In the genomic region with DNA sequence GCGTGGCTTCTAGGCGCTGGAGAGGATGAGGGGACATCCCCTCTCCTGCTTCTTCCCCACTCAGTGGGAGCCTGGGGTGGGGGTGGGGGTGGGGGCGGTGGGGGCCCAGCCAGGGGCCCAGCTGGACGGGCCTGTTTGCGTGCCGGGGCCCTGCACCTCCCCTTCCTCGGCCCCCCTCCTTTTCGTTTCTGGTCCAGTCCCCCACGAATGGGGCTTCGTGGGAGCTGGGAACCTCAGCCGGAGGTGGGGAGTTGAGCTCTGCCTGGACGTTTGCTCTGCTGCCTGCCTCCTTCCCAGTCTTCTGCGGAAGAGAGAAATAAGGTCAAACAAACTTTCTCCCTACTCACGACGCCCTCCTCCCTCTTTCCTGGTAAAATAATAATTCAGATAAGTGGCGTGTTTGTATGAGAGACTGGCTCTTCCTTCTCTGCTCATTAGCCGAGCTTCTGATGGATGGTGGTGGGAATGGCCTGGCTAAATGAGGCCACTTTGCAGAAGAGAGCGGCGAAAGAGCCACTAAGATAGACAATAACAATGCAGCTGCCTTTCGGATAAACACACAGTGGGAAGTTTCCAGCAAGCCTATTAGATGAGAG, we compare ENCODE assay signal across 8 cellular contexts. TPM values are rescaled to one million over a fixed set of nuclear protein-coding genes. Genes with fewer than 3 reads are reported as not detected.
A peak's percentile ranks its signal among the peaks of the same experiment; 100 is the strongest.
DNase-seq lines count a peak whose midpoint lies in the region; ATAC-seq and TF ChIP-seq lines count a peak whose summit lies in the region.

No MANE protein-coding gene starts in this region.

- H3K4me3 Mint-ChIP-seq in activated CD4-positive, alpha-beta T cell treated with anti-CD3 and anti-CD28 coated beads for 36 hours = peak overlapping the region; percentile 86

- peak; percentile 28 for ATAC-seq in activated CD4-positive, alpha-beta T cell treated with anti-CD3 and anti-CD28 coated beads for 36 hours
- ATAC-seq in lung (ENCODE audit: insufficient read depth, low FRiP score) (peak; percentile 31), GM18873 (IDR thresholded peaks at IDR 0.05; ENCODE audit: low FRiP score, unreplicated experiment) (no peak)

- peaks cover 20% of the 10 kb centered on the region for H3K36me3 Mint-ChIP-seq in activated CD4-positive, alpha-beta T cell treated with anti-CD3 and anti-CD28 coated beads for 36 hours (ENCODE audit: low read depth)

- H3K36me3 ChIP-seq in ectodermal cell (ENCODE audit: control insufficient read depth, insufficient read depth, low read length) (no peaks in the 10 kb centered on the region), lung (ENCODE audit: control insufficient read depth in 2 of 2, insufficient read depth in 2 of 2, low read length in 2 of 2) (no peaks in the 10 kb centered on the region)

- TF ChIP-seq CTCF in lung (IDR thresholded peaks at IDR 0.05; ENCODE audit: control extremely low read depth, extremely low read depth) = no peak

- H3K27me3 Mint-ChIP-seq in activated CD4-positive, alpha-beta T cell treated with anti-CD3 and anti-CD28 coated beads for 36 hours = no peaks in the 10 kb centered on the region

- WGBS in ectodermal cell, 2 experiments = 0 to 1% methylated on average over 15 to 16 of the region's 20 CpGs
- 6 to 20% methylated on average over 11 to 20 of the region's 20 CpGs for WGBS in lung, 2 donors

- peaks cover 14% of the 10 kb centered on the region for H3K4me1 ChIP-seq in ectodermal cell (ENCODE audit: control insufficient read depth, insufficient read depth, low read length)
- no peaks in the 10 kb centered on the region for H3K4me1 ChIP-seq in lung (ENCODE audit: control insufficient read depth in 2 of 2, insufficient read depth in 2 of 2, low read length in 2 of 2)

- H3K4me1 Mint-ChIP-seq in activated CD4-positive, alpha-beta T cell treated with anti-CD3 and anti-CD28 coated beads for 36 hours = peaks cover 32% of the 10 kb centered on the region

- peak; percentile 38 for DNase-seq in activated CD4-positive, alpha-beta T cell treated with anti-CD3 and anti-CD28 coated beads for 36 hours
- DNase-seq in activated CD4-positive, alpha-beta T cell treated with anti-CD3 and anti-CD28 coated beads, Interleukin-2, amount 50 U/mL, for 1 hour = no peak
- DNase-seq in HT1080 (ENCODE audit: low read depth) (peak; percentile 18), SW480 (ENCODE audit: low spot score) (peak; percentile 34), lung (ENCODE audit: low spot score) (no peak), superior temporal gyrus (ENCODE audit: extremely low spot score) (peak; percentile 59)

- H3K27ac ChIP-seq in ectodermal cell (ENCODE audit: insufficient read depth, low read depth, low read length, poor library complexity, severe bottlenecking) = peak overlapping the region; percentile 23
- peak overlapping the region; percentile 77 to 89 for H3K27ac ChIP-seq in lung (ENCODE audit: low read depth in 1 of 2, low read length in 1 of 2)

- H3K27me3 ChIP-seq in ectodermal cell (ENCODE audit: control insufficient read depth, insufficient read depth, low read length, poor library complexity, severe bottlenecking) (no peaks in the 10 kb centered on the region), lung (ENCODE audit: control insufficient read depth, insufficient read depth) (no peaks in the 10 kb centered on the region)

- POLR2A ChIA-PET in activated CD4-positive, alpha-beta T cell treated with anti-CD3 and anti-CD28 coated beads for 36 hours (lab: Charles Lee) = no interaction called here

- peak overlapping the region; percentile 76 for H3K4me3 ChIP-seq in ectodermal cell (ENCODE audit: insufficient read depth, low read depth, low read length)
- H3K4me3 ChIP-seq in lung = peak overlapping the region; percentile 94

- peak overlapping the region; percentile 91 for H3K27ac Mint-ChIP-seq in activated CD4-positive, alpha-beta T cell treated with anti-CD3 and anti-CD28 coated beads for 36 hours

- CTCF ChIA-PET in activated CD4-positive, alpha-beta T cell treated with anti-CD3 and anti-CD28 coated beads for 36 hours (lab: Charles Lee) = interaction anchor here (0.8 kb wide), 1 partner anchor 10 kb away, joined by 3 read pairs; no protein-coding TSS in a partner anchor

- no peaks in the 10 kb centered on the region for H3K9me3 Mint-ChIP-seq in activated CD4-positive, alpha-beta T cell treated with anti-CD3 and anti-CD28 coated beads for 36 hours (ENCODE audit: low read depth)

- intact Hi-C loops in activated CD4-positive, alpha-beta T cell treated with anti-CD3 and anti-CD28 coated beads for 36 hours (cut with DNase I, micrococcal nuclease) = loop anchor here (2.0 to 5.0 kb wide), 4 partner anchors 47 to 206 kb away; no protein-coding TSS in a partner anchor

- H3K9me3 ChIP-seq in ectodermal cell (ENCODE audit: control insufficient read depth, low read length) = no peaks in the 10 kb centered on the region
- H3K9me3 ChIP-seq in lung (ENCODE audit: control insufficient read depth in 2 of 2, insufficient read depth in 1 of 2, low read length in 1 of 2) = no peaks in the 10 kb centered on the region

RNA-seq across cellular contexts. Expression of gene MTA3, which starts 0.8 kb away (rescaled TPM):
- 10 to 100 TPM; 45.0 to 58.6 TPM for total RNA-seq in activated CD4-positive, alpha-beta T cell treated with anti-CD3 and anti-CD28 coated beads for 36 hours
- 14.0 and 24.0 TPM in 2 replicates for total RNA-seq in HT1080 (2014; rRNA removed; shearing (Covaris generic))
- 27.6 and 28.3 TPM in 2 replicates for polyA plus RNA-seq in HT1080 (2015; cell fraction: cytosol; rRNA removed)
- polyA plus RNA-seq in HT1080 (2015; cell fraction: nucleus; rRNA removed) = 26.7 and 27.7 TPM in 2 replicates
- polyA plus RNA-seq in ectodermal cell (2013, experiment 1 of 4) = 99.7 TPM
- polyA plus RNA-seq in ectodermal cell (2013, experiment 2 of 4) = 112 TPM
- polyA plus RNA-seq in ectodermal cell (2013, experiment 3 of 4) = 76.0 TPM
- polyA plus RNA-seq in ectodermal cell (2013, experiment 4 of 4) = 91.8 TPM
- 10 to 100 TPM; 22.3 to 65.8 TPM for total RNA-seq in lung
- polyA plus RNA-seq in lung = 10 to 100 TPM in 1 of 2 donors, 1 to 10 TPM in 1; 9.2 to 26.6 TPM

Comparison
In these comparisons a context has a peak if more than half of its experiments do, and no peak if none do; other contexts are left out.
1. DNase-seq: peak in activated CD4-positive, alpha-beta T cell treated with anti-CD3 and anti-CD28 coated beads for 36 hours (single experiment), HT1080 (single experiment), SW480 (single experiment) and superior temporal gyrus (single experiment); none in activated CD4-positive, alpha-beta T cell treated with anti-CD3 and anti-CD28 coated beads, Interleukin-2, amount 50 U/mL, for 1 hour (single experiment) and lung (single experiment).